Comparison of ENCODE assay signal across 19 cellular contexts in genomic region chr4:92450694-92451093, GRCh38.
A peak's percentile ranks its signal among the peaks of the same experiment; 100 is the strongest.
DNase-seq lines count a peak whose midpoint lies in the region; ATAC-seq, FAIRE-seq and TF ChIP-seq lines count a peak whose summit lies in the region.
"Had no signal": no experiment of that assay in that cellular context is flagged by ENCODE, and none has a peak within 500 bp of the region (broad histone marks: within the 10 kb centered on the region; RNA-seq: fewer than 3 reads in every experiment).

No MANE protein-coding gene starts in this region.

- H3K36me3 Mint-ChIP-seq in activated CD8-positive, alpha-beta memory T cell treated with anti-CD3 and anti-CD28 coated beads, Interleukin-2, amount 10 ng/mL, durations not matched to agents 7 days and 5 days, result no peaks in the 10 kb centered on the region
- H3K36me3 Mint-ChIP-seq: CD14-positive monocyte; CD4-positive, alpha-beta memory T cell; IgD-negative memory B cell had no signal

- H3K27me3 ChIP-seq in HUES64 (ENCODE audit: insufficient read depth, low read length), result no peaks in the 10 kb centered on the region
- H3K27me3 ChIP-seq: BLaER1 had no signal

- H3K27ac ChIP-seq in HUES64 (ENCODE audit: low read depth, low read length) (peak overlapping the region; percentile 34; the same call in 1 of the 2 replicates), kidney (ENCODE audit: low read depth in 2 of 2, low read length in 2 of 2) (no peak overlapping the region)
- H3K27ac ChIP-seq: 22Rv1, BLaER1 had no signal

- H3K9me3 Mint-ChIP-seq in activated CD8-positive, alpha-beta memory T cell treated with anti-CD3 and anti-CD28 coated beads, Interleukin-2, amount 10 ng/mL, durations not matched to agents 7 days and 5 days (ENCODE audit: low read depth), result peaks cover 6% of the 10 kb centered on the region

- no peaks in the 10 kb centered on the region for H3K4me1 Mint-ChIP-seq in activated CD8-positive, alpha-beta memory T cell treated with anti-CD3 and anti-CD28 coated beads, Interleukin-2, amount 10 ng/mL, durations not matched to agents 7 days and 5 days
- H3K4me1 Mint-ChIP-seq: CD14-positive monocyte; CD4-positive, alpha-beta memory T cell; IgD-negative memory B cell had no signal

- DNase-seq in kidney (no peak), SHP77 treated with DMSO at 0.1 percent for 48 hours (lab: John Stamatoyannopoulos, UW) (no peak), NCI-H1930 (lab: John Stamatoyannopoulos, UW) (no peak)
- DNase-seq in activated CD8-positive, alpha-beta memory T cell treated with anti-CD3 and anti-CD28 coated beads, Interleukin-2, amount 10 ng/mL, durations not matched to agents 7 days and 5 days, result no peak
- DNase-seq: Calu3; CD4-positive, alpha-beta memory T cell; DMS79 treated with DMSO at 0.1 percent for 48 hours had no signal

- H3K4me3 ChIP-seq in HUES64 (ENCODE audit: low read length) (no peak overlapping the region), kidney (ENCODE audit: low read length in 2 of 2) (no peak overlapping the region)
- H3K4me3 ChIP-seq: BLaER1, GM12878, HAP-1 had no signal

- CTCF ChIA-PET in activated CD8-positive, alpha-beta memory T cell treated with anti-CD3 and anti-CD28 coated beads, Interleukin-2, amount 10 ng/mL, durations not matched to agents 7 days and 5 days (lab: Charles Lee), result no interaction called here

- no peak overlapping the region for H3K27ac Mint-ChIP-seq in activated CD8-positive, alpha-beta memory T cell treated with anti-CD3 and anti-CD28 coated beads, Interleukin-2, amount 10 ng/mL, durations not matched to agents 7 days and 5 days
- H3K27ac Mint-ChIP-seq: CD14-positive monocyte; CD4-positive, alpha-beta memory T cell; IgD-negative memory B cell had no signal

- no peaks in the 10 kb centered on the region for H3K27me3 Mint-ChIP-seq in activated CD8-positive, alpha-beta memory T cell treated with anti-CD3 and anti-CD28 coated beads, Interleukin-2, amount 10 ng/mL, durations not matched to agents 7 days and 5 days
- H3K27me3 Mint-ChIP-seq: CD4-positive, alpha-beta memory T cell; IgD-negative memory B cell had no signal

- H3K9ac ChIP-seq in HUES64 (ENCODE audit: low read depth, low read length), result no peak overlapping the region
- H3K9ac ChIP-seq in kidney (ENCODE audit: low read length in 2 of 2), result no peak overlapping the region
- H3K9ac ChIP-seq: BLaER1 had no signal

- H3K36me3 ChIP-seq in HUES64 (ENCODE audit: insufficient read depth, low read length), result peaks cover 12% of the 10 kb centered on the region
- no peaks in the 10 kb centered on the region for H3K36me3 ChIP-seq in kidney (ENCODE audit: control insufficient read depth in 1 of 2, insufficient read depth in 2 of 2, low read length in 2 of 2)
- H3K36me3 ChIP-seq: BLaER1, HAP-1 had no signal

- TF ChIP-seq CTCF in kidney (IDR thresholded peaks at IDR 0.05; ENCODE audit: borderline replicate concordance, extremely low read depth, insufficient read depth), result no peak

- intact Hi-C loops in kidney (cut with DNase I), result no loop called here

- no peak overlapping the region for H3K4me3 Mint-ChIP-seq in activated CD8-positive, alpha-beta memory T cell treated with anti-CD3 and anti-CD28 coated beads, Interleukin-2, amount 10 ng/mL, durations not matched to agents 7 days and 5 days
- H3K4me3 Mint-ChIP-seq: CD14-positive monocyte; CD4-positive, alpha-beta memory T cell; IgD-negative memory B cell had no signal

- peaks cover 69% of the 10 kb centered on the region for H3K4me1 ChIP-seq in HUES64 (ENCODE audit: insufficient read depth, low read length)
- H3K4me1 ChIP-seq in kidney (ENCODE audit: control insufficient read depth in 1 of 2, insufficient read depth in 1 of 2, low read depth in 1 of 2, low read length in 2 of 2), result no peaks in the 10 kb centered on the region
- H3K4me1 ChIP-seq: BLaER1, HAP-1 had no signal

- FAIRE-seq in A204.1 (lab: Jason Lieb, UNC) (peak; percentile 99), colon (lab: Jason Lieb, UNC) (peak; percentile 97), kidney (lab: Jason Lieb, UNC) (peak; percentile 99)
- FAIRE-seq: GM12878, HepG2, HTR-8/SVneo had no signal

- no peak for ATAC-seq in HG03432 (IDR thresholded peaks at IDR 0.05; ENCODE audit: unreplicated experiment)
- no peak for ATAC-seq in activated CD8-positive, alpha-beta memory T cell treated with anti-CD3 and anti-CD28 coated beads, Interleukin-2, amount 10 ng/mL, durations not matched to agents 7 days and 5 days
- ATAC-seq: GM12878, HepG2 had no signal

- H3K9me3 ChIP-seq in HUES64 (ENCODE audit: insufficient read depth, low read depth, low read length), result no peaks in the 10 kb centered on the region
- H3K9me3 ChIP-seq in kidney (ENCODE audit: control insufficient read depth in 1 of 2, low read length in 2 of 2), result no peaks in the 10 kb centered on the region
- H3K9me3 ChIP-seq: BLaER1, HAP-1 had no signal
